In genomic region chr7:101402835-101403234, GRCh38 we compare ENCODE assay signal across 24 cellular contexts. TPM values are rescaled to one million over a fixed set of nuclear protein-coding genes. Genes with fewer than 3 reads are reported as not detected.
DNase-seq lines count a peak whose midpoint lies in the region; ATAC-seq, FAIRE-seq and TF ChIP-seq lines count a peak whose summit lies in the region.
"Had no signal": no experiment of that assay in that cellular context is flagged by ENCODE, and none has a peak within 500 bp of the region (broad histone marks: within the 10 kb centered on the region; RNA-seq: fewer than 3 reads in every experiment).

No MANE protein-coding gene starts in this region.

- TF ChIP-seq POLR2A in A549 (IDR thresholded peaks at IDR 0.05; ENCODE audit: low read length) (no peak), body of pancreas (IDR thresholded peaks at IDR 0.05) (no peak), GM18505 (IDR thresholded peaks at IDR 0.05; ENCODE audit: borderline replicate concordance, extremely low read depth, insufficient read depth, insufficient read length) (no peak)

- H3K4me3 Mint-ChIP-seq in neural progenitor cell (no peak overlapping the region), endothelial cell (ENCODE audit: unreplicated experiment) (no peak overlapping the region)
- H3K4me3 Mint-ChIP-seq in stimulated activated naive CD8-positive, alpha-beta T cell treated with anti-CD3 and anti-CD28 coated beads, Interleukin-15, amount 100 ng/mL, for 72 hours = no peak overlapping the region
- H3K4me3 Mint-ChIP-seq: CD4-positive, CD25-positive, alpha-beta regulatory T cell had no signal

- TF ChIP-seq CTCF in A549 (IDR thresholded peaks at IDR 0.05) (no peak), body of pancreas (IDR thresholded peaks at IDR 0.05) (no peak), neural progenitor cell (IDR thresholded peaks at IDR 0.05) (no peak), endothelial cell (IDR thresholded peaks at IDR 0.05; ENCODE audit: unreplicated experiment) (no peak)

- POLR2A ChIA-PET in A549 (lab: Yijun Ruan, JAX) = interaction anchor here (1.1 kb wide), 1 partner anchor 81 kb away, joined by 4 read pairs; the partner anchor contains the start of gene IFT22

- CTCF ChIA-PET in A549 (lab: Yijun Ruan, JAX) = interaction anchor here (0.8 to 3.6 kb wide), 3 partner anchors 9 to 140 kb away, joined by 3 to 18 read pairs (median 3); no protein-coding TSS in a partner anchor

- H3K36me3 ChIP-seq in HUES64 (ENCODE audit: insufficient read depth, low read length) = peaks cover 2% of the 10 kb centered on the region; the same call in 1 of the 2 replicates
- no peaks in the 10 kb centered on the region for H3K36me3 ChIP-seq in body of pancreas (replicated peaks in 1 of 2; ENCODE audit: insufficient read depth in 1 of 2, low read depth in 2 of 2)
- H3K36me3 ChIP-seq in neural progenitor cell = no peaks in the 10 kb centered on the region

- peaks cover 6% of the 10 kb centered on the region for H3K9me3 Mint-ChIP-seq in neural progenitor cell
- H3K9me3 Mint-ChIP-seq in stimulated activated naive CD8-positive, alpha-beta T cell treated with anti-CD3 and anti-CD28 coated beads, Interleukin-15, amount 100 ng/mL, for 72 hours = no peaks in the 10 kb centered on the region
- H3K9me3 Mint-ChIP-seq in endothelial cell (ENCODE audit: unreplicated experiment) = no peaks in the 10 kb centered on the region
- H3K9me3 Mint-ChIP-seq: HFFc6 had no signal

- H2AFZ ChIP-seq in neural progenitor cell (replicated peaks) = no peak overlapping the region

- peaks cover 70% of the 10 kb centered on the region for H3K4me1 Mint-ChIP-seq in neural progenitor cell
- no peaks in the 10 kb centered on the region for H3K4me1 Mint-ChIP-seq in stimulated activated naive CD8-positive, alpha-beta T cell treated with anti-CD3 and anti-CD28 coated beads, Interleukin-15, amount 100 ng/mL, for 72 hours
- H3K4me1 Mint-ChIP-seq in endothelial cell (ENCODE audit: unreplicated experiment) = peaks cover 8% of the 10 kb centered on the region
- H3K4me1 Mint-ChIP-seq: CD4-positive, CD25-positive, alpha-beta regulatory T cell had no signal

- H3K9ac ChIP-seq in HUES64 (ENCODE audit: low read depth, low read length) (no peak overlapping the region), neural progenitor cell (no peak overlapping the region)

- no peaks in the 10 kb centered on the region for H3K9me3 ChIP-seq in A549
- peaks cover 4% of the 10 kb centered on the region; the same call in 1 of the 2 replicates for H3K9me3 ChIP-seq in HUES64 (ENCODE audit: insufficient read depth, low read depth, low read length)
- H3K9me3 ChIP-seq in body of pancreas = no peaks in the 10 kb centered on the region
- H3K9me3 ChIP-seq in neural progenitor cell (ENCODE audit: low read depth) = no peaks in the 10 kb centered on the region

- H3K4me2 ChIP-seq in A549 (peak overlapping the region; percentile 62), neural progenitor cell (peak overlapping the region; percentile 72)

- no peak for ATAC-seq in A549
- no peak for ATAC-seq in body of pancreas
- ATAC-seq in stimulated activated naive CD8-positive, alpha-beta T cell treated with anti-CD3 and anti-CD28 coated beads, Interleukin-15, amount 100 ng/mL, for 72 hours = no peak
- no peak for ATAC-seq in GM18505 (IDR thresholded peaks at IDR 0.05; ENCODE audit: unreplicated experiment)

- H3K4me1 ChIP-seq in A549 (peaks cover 18% of the 10 kb centered on the region), HUES64 (ENCODE audit: insufficient read depth, low read length) (peaks cover 21% of the 10 kb centered on the region), body of pancreas (peaks cover 7% of the 10 kb centered on the region), neural progenitor cell (peaks cover 26% of the 10 kb centered on the region)

- peaks cover 35% of the 10 kb centered on the region for H3F3A ChIP-seq in neural progenitor cell (ENCODE audit: low read depth)

- no peak for TF ChIP-seq RAD21 in A549 (conservative IDR thresholded peaks at IDR 0.05 in 1 of 2, IDR thresholded peaks at IDR 0.05 in 1 of 2)

- DNase-seq in A549 (ENCODE audit: low read depth in 1 of 2, low spot score in 1 of 2) (no peak), body of pancreas (no peak), neural progenitor cell (ENCODE audit: low spot score) (no peak), NCI-H2196 (lab: John Stamatoyannopoulos, UW; ENCODE audit: unreplicated experiment) (no peak), endothelial cell (ENCODE audit: low spot score) (no peak)
- DNase-seq in stimulated activated naive CD8-positive, alpha-beta T cell treated with anti-CD3 and anti-CD28 coated beads, Interleukin-15, amount 100 ng/mL, for 72 hours = no peak
- DNase-seq: CD4-positive, CD25-positive, alpha-beta regulatory T cell; DMS153; GDM1; KBM-7; NCI-H1105 treated with DMSO at 0.1 percent for 48 hours; NCI-H1694; NCI-H2081 treated with DMSO at 0.1 percent for 48 hours; NCI-H510A; NCI-H748 treated with DMSO at 0.1 percent for 48 hours; NK-92 treated with Interleukin-12 subunit alpha and Interleukin-12 subunit beta, amount 100 ng/mL, for 24 hours; Right ventricle myocardium superior; T-helper 1 cell had no signal

- H3K4me3 ChIP-seq in A549 (no peak overlapping the region), HUES64 (ENCODE audit: low read length) (no peak overlapping the region), body of pancreas (no peak overlapping the region), neural progenitor cell (no peak overlapping the region)

- H3K27me3 ChIP-seq in HUES64 (ENCODE audit: insufficient read depth, low read length) (no peaks in the 10 kb centered on the region), body of pancreas (no peaks in the 10 kb centered on the region), neural progenitor cell (no peaks in the 10 kb centered on the region)

- intact Hi-C loops in body of pancreas (cut with DNase I) = no loop called here

- FAIRE-seq in A549 (lab: Jason Lieb, UNC) = no peak
- FAIRE-seq: HTR-8/SVneo had no signal

- H3K79me2 ChIP-seq in neural progenitor cell (ENCODE audit: low read depth) = peaks cover 23% of the 10 kb centered on the region

- H3K27me3 Mint-ChIP-seq in neural progenitor cell (ENCODE audit: insufficient read depth, low read depth) = no peaks in the 10 kb centered on the region
- H3K27me3 Mint-ChIP-seq in stimulated activated naive CD8-positive, alpha-beta T cell treated with anti-CD3 and anti-CD28 coated beads, Interleukin-15, amount 100 ng/mL, for 72 hours = no peaks in the 10 kb centered on the region
- H3K27me3 Mint-ChIP-seq in endothelial cell (ENCODE audit: unreplicated experiment) = peaks cover 11% of the 10 kb centered on the region

- peak overlapping the region; percentile 31 to 67; a peak in 4 of 6 replicates for H3K27ac ChIP-seq in A549
- H3K27ac ChIP-seq in HUES64 (ENCODE audit: low read depth, low read length) = peak overlapping the region; percentile 87; the same call in 1 of the 2 replicates
- H3K27ac ChIP-seq in body of pancreas = peak overlapping the region in 3 of 4 donors; percentile 58 to 76 (median 72)
- peak overlapping the region; percentile 98 for H3K27ac ChIP-seq in neural progenitor cell
- H3K27ac ChIP-seq: 22Rv1 had no signal

- peak overlapping the region; percentile 87 for H3K27ac Mint-ChIP-seq in neural progenitor cell
- H3K27ac Mint-ChIP-seq in stimulated activated naive CD8-positive, alpha-beta T cell treated with anti-CD3 and anti-CD28 coated beads, Interleukin-15, amount 100 ng/mL, for 72 hours = no peak overlapping the region
- no peak overlapping the region for H3K27ac Mint-ChIP-seq in endothelial cell (ENCODE audit: unreplicated experiment)
- H3K27ac Mint-ChIP-seq: CD4-positive, CD25-positive, alpha-beta regulatory T cell; HFFc6 had no signal

- no peaks in the 10 kb centered on the region for H4K20me1 ChIP-seq in neural progenitor cell (ENCODE audit: low read depth)

- no peak for TF ChIP-seq EP300 in A549 (IDR thresholded peaks at IDR 0.05)

- H3K36me3 Mint-ChIP-seq in neural progenitor cell (peaks cover 7% of the 10 kb centered on the region), endothelial cell (ENCODE audit: low read depth, unreplicated experiment) (peaks cover 4% of the 10 kb centered on the region)
- H3K36me3 Mint-ChIP-seq: CD4-positive, CD25-positive, alpha-beta regulatory T cell had no signal

- 61% methylated on average over 6 of the region's 6 CpGs for WGBS in A549 (ENCODE audit: missing lambda C conversion rate)
- WGBS in HUES64 = 83% methylated on average over 6 of the region's 6 CpGs
- 81 to 88% methylated on average over 5 of the region's 6 CpGs for WGBS in body of pancreas, 2 donors

TF ChIP-seq in A549, 52 proteins besides CTCF, POLR2A, EP300 and RAD21 (continues in another document):
- TF ChIP-seq MYC (IDR thresholded peaks at IDR 0.05; ENCODE audit: borderline replicate concordance, low read length) (no peak), HOXB5 (CRISPR knock-in tag; IDR thresholded peaks at IDR 0.05) (no peak), JUN (IDR thresholded peaks at IDR 0.05) (no peak), SREBF2 (IDR thresholded peaks at IDR 0.05) (no peak), POLR2AphosphoS2 (conservative IDR thresholded peaks at IDR 0.05; ENCODE audit: low read length) (no peak), FOSB (CRISPR knock-in tag; IDR thresholded peaks at IDR 0.05) (no peak), NR3C1 (IDR thresholded peaks at IDR 0.05) (no peak), ESRRA (IDR thresholded peaks at IDR 0.05; ENCODE audit: borderline replicate concordance, low read length) (no peak), TFCP2L1 (CRISPR knock-in tag; IDR thresholded peaks at IDR 0.05) (no peak), KDM5A (IDR thresholded peaks at IDR 0.05) (no peak), CHD4 (IDR thresholded peaks at IDR 0.05; ENCODE audit: borderline replicate concordance) (no peak)
- TF ChIP-seq, protein P1, sequence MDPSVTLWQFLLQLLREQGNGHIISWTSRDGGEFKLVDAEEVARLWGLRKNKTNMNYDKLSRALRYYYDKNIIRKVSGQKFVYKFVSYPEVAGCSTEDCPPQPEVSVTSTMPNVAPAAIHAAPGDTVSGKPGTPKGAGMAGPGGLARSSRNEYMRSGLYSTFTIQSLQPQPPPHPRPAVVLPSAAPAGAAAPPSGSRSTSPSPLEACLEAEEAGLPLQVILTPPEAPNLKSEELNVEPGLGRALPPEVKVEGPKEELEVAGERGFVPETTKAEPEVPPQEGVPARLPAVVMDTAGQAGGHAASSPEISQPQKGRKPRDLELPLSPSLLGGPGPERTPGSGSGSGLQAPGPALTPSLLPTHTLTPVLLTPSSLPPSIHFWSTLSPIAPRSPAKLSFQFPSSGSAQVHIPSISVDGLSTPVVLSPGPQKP (IDR thresholded peaks at IDR 0.05; ENCODE audit: low read depth, low read length) = no peak

RNA-seq across cellular contexts. Expression of gene COL26A1, which starts 40.2 kb away (rescaled TPM):
- polyA plus RNA-seq in A549 (2011; rRNA removed) (1.3 and 1.4 TPM in 2 replicates), A549 (2017; fragmentation: RNase III; extraction: RNeasy Plus Mini Kit Qiagen cat#74134 plus additional on column Dnase treatment) (0.46 to 0.52 TPM (median 0.47 TPM) in 3 replicates)
- polyA plus RNA-seq in A549 (2012; cell fraction: cytosol; rRNA removed) = 2.8 and 4.3 TPM in 2 replicates
- 5.4 and 8.6 TPM in 2 replicates for polyA plus RNA-seq in A549 (2012; cell fraction: nucleus; rRNA removed)
- 0.62 and 0.68 TPM in 2 replicates for polyA minus RNA-seq in A549 (2011; rRNA and poly(A)+ RNA removed)
- 32.0 TPM for polyA plus RNA-seq in HUES64 (2013, experiment 1 of 2)
- 34.7 TPM for polyA plus RNA-seq in HUES64 (2013, experiment 2 of 2)
- total RNA-seq in body of pancreas (1 to 10 TPM in 1 of 2 donors, under 1 TPM in 1; 0.78 to 2.0 TPM), neural progenitor cell (ENCODE audit: low replicate concordance) (26.7 and 80.0 TPM in 2 replicates), endothelial cell (ENCODE audit: unreplicated experiment) (6.1 TPM)
- total RNA-seq: CD4-positive, CD25-positive, alpha-beta regulatory T cell; H4; HFFc6; Right ventricle myocardium superior had no signal
- polyA plus RNA-seq: CD4-positive, CD25-positive, alpha-beta regulatory T cell had no signal
